In genomic region chr14:58770501-58770982, GRCh38 we compare ENCODE assay signal across 32 cellular contexts.
DNase-seq lines count a peak whose midpoint lies in the region; FAIRE-seq and TF ChIP-seq lines count a peak whose summit lies in the region.
"Had no signal": no experiment of that assay in that cellular context is flagged by ENCODE, and none has a peak within 500 bp of the region (broad histone marks: within the 10 kb centered on the region; RNA-seq: fewer than 3 reads in every experiment).

No MANE protein-coding gene starts in this region.

- TF ChIP-seq POLR2A in GM12891 (IDR thresholded peaks at IDR 0.05; ENCODE audit: low read depth, low read length), result no peak

- H4K20me1 ChIP-seq in hepatocyte (ENCODE audit: insufficient read depth, poor library complexity, severe bottlenecking), result no peaks in the 10 kb centered on the region

- no peaks in the 10 kb centered on the region for H3K27me3 ChIP-seq in hepatocyte
- H3K27me3 ChIP-seq in small intestine (ENCODE audit: control insufficient read depth in 2 of 2, insufficient read depth in 2 of 2, low read length in 2 of 2), result no peaks in the 10 kb centered on the region
- H3K27me3 ChIP-seq: breast epithelium, esophagus squamous epithelium, heart right ventricle, MG63, SJCRH30, suprapubic skin had no signal

- H3K27ac ChIP-seq in hepatocyte, result peak overlapping the region; percentile 57
- no peak overlapping the region for H3K27ac ChIP-seq in small intestine (ENCODE audit: low read depth in 1 of 2, low read length in 1 of 2)
- H3K27ac ChIP-seq: breast epithelium, esophagus squamous epithelium, foreskin keratinocyte, GM23248, heart right ventricle, parathyroid adenoma, SJCRH30, skin epidermis, suprapubic skin, VCaP had no signal

- no peaks in the 10 kb centered on the region for H3K36me3 ChIP-seq in hepatocyte (replicated peaks; ENCODE audit: insufficient read depth, low read depth)
- H3K36me3 ChIP-seq in small intestine (ENCODE audit: control insufficient read depth in 2 of 2, insufficient read depth in 2 of 2, low read length in 2 of 2), result no peaks in the 10 kb centered on the region
- H3K36me3 ChIP-seq: breast epithelium, esophagus squamous epithelium, heart right ventricle, MG63, SJCRH30, suprapubic skin had no signal

- FAIRE-seq in small intestine (lab: Jason Lieb, UNC) (no peak), GM12891 (lab: Jason Lieb, UNC) (no peak), D721Med (lab: Jason Lieb, UNC) (no peak)
- FAIRE-seq: GM18507, GM19239 had no signal

- H3K4me3 ChIP-seq in hepatocyte (no peak overlapping the region), small intestine (ENCODE audit: low read depth in 1 of 2, low read length in 2 of 2) (no peak overlapping the region)
- H3K4me3 ChIP-seq: breast epithelium, esophagus squamous epithelium, GM23248, heart right ventricle, MG63, SJCRH30, skin epidermis, suprapubic skin had no signal

- H3K4me1 ChIP-seq in hepatocyte (ENCODE audit: insufficient read depth) (peaks cover 41% of the 10 kb centered on the region), small intestine (ENCODE audit: control insufficient read depth in 2 of 2, insufficient read depth in 1 of 2, low read depth in 1 of 2, low read length in 1 of 2) (peaks cover 0 to 5% of the 10 kb centered on the region in 2 donors)
- H3K4me1 ChIP-seq: breast epithelium, esophagus squamous epithelium, foreskin keratinocyte, suprapubic skin had no signal

- H3K9me2 ChIP-seq in hepatocyte (replicated peaks; ENCODE audit: insufficient read depth), result no peaks in the 10 kb centered on the region

- no peak overlapping the region for H3K4me2 ChIP-seq in hepatocyte

- DNase-seq in NCI-H82 (lab: John Stamatoyannopoulos, UW) (peak; percentile 25), NCI-H82 treated with DMSO at 0.1 percent for 48 hours (lab: John Stamatoyannopoulos, UW; ENCODE audit: unreplicated experiment) (no peak), NCI-H446 treated with DMSO at 0.1 percent for 48 hours (lab: John Stamatoyannopoulos, UW) (peak; percentile 5), hepatocyte (ENCODE audit: low spot score) (no peak), small intestine (peak; percentile 74), GM12891 (ENCODE audit: insufficient read length, low spot score) (no peak), activated T-cell treated with anti-CD3 and anti-CD28 coated beads for 4 hours (no peak), D721Med (ENCODE audit: insufficient read length, low spot score) (no peak)
- DNase-seq: activated CD4-positive, alpha-beta T cell treated with anti-CD3 and anti-CD28 coated beads for 4 hours; AML-193; amygdala; CD4-positive, alpha-beta T cell; esophagus squamous epithelium; foreskin keratinocyte; GM23248; heart right ventricle; HFFc6; KBM-7; MG63; NCI-H2029; NCI-H2227 treated with DMSO at 0.1 percent for 48 hours; NCI-H748 treated with DMSO at 0.1 percent for 48 hours; SJCRH30; stimulated activated naive CD4-positive, alpha-beta T cell treated with Interleukin-2 at 50 U/mL for 16 hours; T-helper 9 cell had no signal

- no peaks in the 10 kb centered on the region for H3K79me2 ChIP-seq in hepatocyte
- H3K79me2 ChIP-seq: parathyroid adenoma had no signal

- TF ChIP-seq CTCF in hepatocyte (IDR thresholded peaks at IDR 0.05; ENCODE audit: poor library complexity), result no peak
- TF ChIP-seq CTCF in D721Med (IDR thresholded peaks at IDR 0.05; ENCODE audit: insufficient read depth, missing control alignments), result no peak

- no peaks in the 10 kb centered on the region for H3K9me3 ChIP-seq in hepatocyte (ENCODE audit: low read depth)
- H3K9me3 ChIP-seq in small intestine (ENCODE audit: control insufficient read depth, low read depth), result no peaks in the 10 kb centered on the region
- H3K9me3 ChIP-seq: breast epithelium, esophagus squamous epithelium, heart right ventricle, MG63, SJCRH30, suprapubic skin had no signal

- no peak overlapping the region for H2AFZ ChIP-seq in hepatocyte
- H2AFZ ChIP-seq: GM23248, parathyroid adenoma had no signal

TF ChIP-seq in GM12891, 5 proteins besides CTCF, POLR2A, EP300 and RAD21:
- TF ChIP-seq SPI1 (IDR thresholded peaks at IDR 0.05; ENCODE audit: low read depth, low read length) (no peak), PAX5 (IDR thresholded peaks at IDR 0.05; ENCODE audit: insufficient read depth, low read length, severe bottlenecking) (no peak), TAF1 (IDR thresholded peaks at IDR 0.05; ENCODE audit: low read depth, low read length) (no peak), POLR2AphosphoS5 (IDR thresholded peaks at IDR 0.05; ENCODE audit: low read depth, low read length) (no peak), POU2F2 (IDR thresholded peaks at IDR 0.05; ENCODE audit: low read depth, low read length) (no peak)

Comparison
In these comparisons a context has a peak if more than half of its experiments do, and no peak if none do; other contexts are left out.
1. DNase-seq: peak in NCI-H82 (single experiment), NCI-H446 treated with DMSO at 0.1 percent for 48 hours (single experiment) and small intestine (single experiment); none in NCI-H82 treated with DMSO at 0.1 percent for 48 hours (single experiment), hepatocyte (single experiment), GM12891 (single experiment), activated T-cell treated with anti-CD3 and anti-CD28 coated beads for 4 hours (single experiment) and D721Med (single experiment).